8 cellular contexts compared by ENCODE assay signal in the genomic region with DNA sequence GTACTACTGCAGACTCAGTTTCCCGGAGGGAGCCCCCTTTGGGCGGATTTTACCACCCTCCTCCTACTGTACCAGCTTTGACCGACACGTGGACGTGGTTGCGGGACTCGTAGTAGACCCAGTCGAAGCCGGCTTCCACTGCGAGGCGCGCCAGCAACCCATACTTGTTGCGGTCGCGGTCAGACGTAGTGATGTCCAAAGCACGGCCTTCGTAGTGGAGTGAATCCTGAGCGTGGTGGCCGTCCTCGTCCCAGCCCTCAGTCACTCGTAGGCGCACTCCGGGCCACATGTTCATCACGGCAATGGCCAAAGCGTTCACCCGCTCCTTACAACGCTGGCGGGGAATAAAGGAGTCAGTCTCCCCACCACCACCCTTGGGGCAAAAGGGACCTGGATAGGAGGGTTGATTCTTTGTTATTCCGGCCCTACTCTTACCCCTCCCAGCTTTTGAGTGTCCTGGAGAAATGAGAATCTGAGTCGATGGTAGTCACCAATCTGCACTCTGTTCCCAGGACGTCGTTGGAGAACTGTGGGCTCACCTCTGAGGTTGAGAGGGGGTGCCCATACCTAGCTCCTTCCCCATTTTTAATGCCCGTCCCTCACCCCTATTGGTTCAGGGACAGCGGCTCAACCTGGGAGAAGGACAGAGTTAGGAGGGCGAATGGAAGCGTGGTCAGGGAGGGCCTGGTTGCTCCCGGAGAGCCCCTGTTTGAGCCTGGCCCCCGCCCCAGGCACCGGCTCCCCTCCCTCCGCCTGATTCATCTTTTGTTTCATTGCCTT. TPM values are rescaled to one million over a fixed set of nuclear protein-coding genes. Genes with fewer than 3 reads are reported as not detected.
A peak's percentile ranks its signal among the peaks of the same experiment; 100 is the strongest.
DNase-seq lines count a peak whose midpoint lies in the region; ATAC-seq and TF ChIP-seq lines count a peak whose summit lies in the region.

No MANE protein-coding gene starts in this region.

- H3K4me1 ChIP-seq in left ventricle myocardium inferior (peaks cover 75% of the 10 kb centered on the region), right cardiac atrium (ENCODE audit: control insufficient read depth, insufficient read depth, low read length) (peaks cover 16% of the 10 kb centered on the region), tibial nerve (peaks cover 2 to 88% (median 58%) of the 10 kb centered on the region in 4 donors), tibial artery (peaks cover 0 to 58% (median 52%) of the 10 kb centered on the region in 4 donors)

- no peaks in the 10 kb centered on the region for H3K9me3 Mint-ChIP-seq in mesothelial cell of epicardium

- H3K27me3 Mint-ChIP-seq in mesothelial cell of epicardium (ENCODE audit: low read depth), result peaks cover 92% of the 10 kb centered on the region

- 49% methylated on average over 41 of the region's 41 CpGs for WGBS in right cardiac atrium
- 34 to 35% methylated on average over 25 to 41 of the region's 41 CpGs for WGBS in tibial nerve, 2 donors

- H3K27me3 ChIP-seq in left ventricle myocardium inferior (ENCODE audit: low read depth) (peaks cover 64% of the 10 kb centered on the region), right cardiac atrium (ENCODE audit: control insufficient read depth, insufficient read depth) (no peaks in the 10 kb centered on the region), tibial nerve (peaks cover 0 to 50% of the 10 kb centered on the region in 2 donors), tibial artery (peaks cover 0 to 64% of the 10 kb centered on the region in 2 donors)

- TF ChIP-seq EP300 in tibial nerve (IDR thresholded peaks at IDR 0.05), result no peak

- H3K9me3 ChIP-seq in left ventricle myocardium inferior (replicated peaks), result no peaks in the 10 kb centered on the region
- H3K9me3 ChIP-seq in right cardiac atrium (ENCODE audit: control insufficient read depth, low read length), result no peaks in the 10 kb centered on the region
- H3K9me3 ChIP-seq in tibial nerve, result no peaks in the 10 kb centered on the region
- no peaks in the 10 kb centered on the region for H3K9me3 ChIP-seq in tibial artery

- intact Hi-C loops in left ventricle myocardium inferior (cut with micrococcal nuclease) (no loop called here), right cardiac atrium (cut with DNase I) (no loop called here), tibial artery (cut with DNase I; ENCODE audit: low total_unique reads) (no loop called here)

- H3K36me3 ChIP-seq in left ventricle myocardium inferior (peaks cover 7% of the 10 kb centered on the region), tibial nerve (peaks cover 0 to 4% (median 0%) of the 10 kb centered on the region in 3 donors), tibial artery (peaks cover 0 to 4% (median 0%) of the 10 kb centered on the region in 3 donors)

- in situ Hi-C loops in astrocyte of the cerebellum (cut with HindIII; ENCODE audit: low sequenced_read_pairs), result no loop called here

- TF ChIP-seq CTCF in left ventricle myocardium inferior (IDR thresholded peaks at IDR 0.05; ENCODE audit: borderline replicate concordance), result no peak
- TF ChIP-seq CTCF in astrocyte of the cerebellum (IDR thresholded peaks at IDR 0.05; ENCODE audit: low read depth, low read length, missing control alignments), result no peak
- TF ChIP-seq CTCF in mesothelial cell of epicardium (IDR thresholded peaks at IDR 0.05; ENCODE audit: unreplicated experiment), result no peak
- no peak for TF ChIP-seq CTCF in tibial nerve (IDR thresholded peaks at IDR 0.05)
- TF ChIP-seq CTCF in tibial artery (IDR thresholded peaks at IDR 0.05), result no peak

- peaks cover 9% of the 10 kb centered on the region for H3K36me3 Mint-ChIP-seq in mesothelial cell of epicardium

- H3K27ac Mint-ChIP-seq in mesothelial cell of epicardium, result no peak overlapping the region

- TF ChIP-seq POLR2A in tibial nerve (IDR thresholded peaks at IDR 0.05), result no peak

- DNase-seq in left ventricle myocardium inferior (no peak), right cardiac atrium (no peak), astrocyte of the cerebellum (ENCODE audit: low read depth) (no peak), mesothelial cell of epicardium (ENCODE audit: low spot score in 2 of 2, unreplicated experiment in 2 of 2) (no peak), tibial nerve (ENCODE audit: low spot score in 2 of 2) (no peak), tibial artery (no peak)

- peak overlapping the region; percentile 59 for H3K4me3 ChIP-seq in left ventricle myocardium inferior
- H3K4me3 ChIP-seq in right cardiac atrium (ENCODE audit: low read length), result no peak overlapping the region
- peak overlapping the region; percentile 28 for H3K4me3 ChIP-seq in astrocyte of the cerebellum (ENCODE audit: low read depth, low read length)
- H3K4me3 ChIP-seq in tibial nerve, result peak overlapping the region; percentile 30 to 65 (median 42)
- H3K4me3 ChIP-seq in tibial artery, result no peak overlapping the region

- peaks cover 34% of the 10 kb centered on the region for H3K4me1 Mint-ChIP-seq in mesothelial cell of epicardium

- peak overlapping the region; percentile 13 for H3K4me3 Mint-ChIP-seq in mesothelial cell of epicardium

- H3K27ac ChIP-seq in left ventricle myocardium inferior (replicated peaks), result peak overlapping the region; percentile 4
- H3K27ac ChIP-seq in right cardiac atrium (ENCODE audit: low read length), result no peak overlapping the region
- H3K27ac ChIP-seq in tibial nerve, result peak overlapping the region; percentile 63 to 94 (median 82)
- H3K27ac ChIP-seq in tibial artery, result no peak overlapping the region

- ATAC-seq in right cardiac atrium (no peak), GM18873 (IDR thresholded peaks at IDR 0.05; ENCODE audit: low FRiP score, unreplicated experiment) (no peak), GM18517 (IDR thresholded peaks at IDR 0.05; ENCODE audit: unreplicated experiment) (no peak)

RNA-seq across cellular contexts. Expression of a gene that starts 3.4 kb away (rescaled TPM):
- total RNA-seq in left ventricle myocardium inferior, result 0.41 TPM
- total RNA-seq in right cardiac atrium, result 1 to 10 TPM in 1 of 4 donors, under 1 TPM in 3; 0.35 to 1.7 (median 0.68) TPM
- polyA plus RNA-seq in right cardiac atrium, result 0.54 TPM
- total RNA-seq in mesothelial cell of epicardium, result 0.38 to 0.63 TPM (median 0.49 TPM) in 3 replicates
- total RNA-seq in tibial nerve, result 10 to 100 TPM; 55.5 to 94.7 (median 60.1) TPM

RNA-seq across cellular contexts. Expression of a gene that starts 19.4 kb away (rescaled TPM):
- total RNA-seq in left ventricle myocardium inferior (27.5 TPM), right cardiac atrium (10 to 100 TPM; 26.7 to 45.3 (median 34.6) TPM), mesothelial cell of epicardium (142 to 160 TPM (median 149 TPM) in 3 replicates), tibial nerve (10 to 100 TPM; 50.3 to 97.5 (median 73.0) TPM)
- 25.6 TPM for polyA plus RNA-seq in right cardiac atrium

RNA-seq across cellular contexts. Expression of a gene that starts 21.5 kb away (rescaled TPM):
- total RNA-seq in left ventricle myocardium inferior (not detected), right cardiac atrium (under 1 TPM in 2 of 4 donors, not detected in 2; 0.21 to 0.31 TPM), mesothelial cell of epicardium (0.43 to 0.60 TPM (median 0.53 TPM) in 3 replicates), tibial nerve (1 to 10 TPM in 2 of 4 donors, not detected in 2; 1.1 to 4.3 TPM)
- 0.59 TPM for polyA plus RNA-seq in right cardiac atrium

RNA-seq across cellular contexts. Expression of a gene that starts 30.7 kb away (rescaled TPM):
- total RNA-seq in left ventricle myocardium inferior, result 38.5 TPM
- 10 to 100 TPM; 38.8 to 53.5 (median 46.2) TPM for total RNA-seq in right cardiac atrium
- 43.1 TPM for polyA plus RNA-seq in right cardiac atrium
- 125 to 137 TPM (median 136 TPM) in 3 replicates for total RNA-seq in mesothelial cell of epicardium
- 100 to 1,000 TPM in 1 of 4 donors, 10 to 100 TPM in 3; 53.5 to 102 (median 76.9) TPM for total RNA-seq in tibial nerve

RNA-seq across cellular contexts. Expression of a gene that starts 39.9 kb away (rescaled TPM):
- total RNA-seq in left ventricle myocardium inferior (318 TPM), right cardiac atrium (100 to 1,000 TPM; 170 to 515 (median 413) TPM), mesothelial cell of epicardium (745 to 765 TPM (median 754 TPM) in 3 replicates), tibial nerve (100 to 1,000 TPM; 516 to 967 (median 709) TPM)
- polyA plus RNA-seq in right cardiac atrium, result 395 TPM

Comparison
In these comparisons a context has a peak if more than half of its experiments do, and no peak if none do; other contexts are left out.
1. H3K27ac ChIP-seq: peak in left ventricle myocardium inferior (single experiment) and tibial nerve (4 of 4); none in right cardiac atrium (single experiment) and tibial artery (0 of 2).
2. H3K4me3 ChIP-seq: peak in left ventricle myocardium inferior (single experiment), astrocyte of the cerebellum (single experiment) and tibial nerve (4 of 4); none in right cardiac atrium (single experiment) and tibial artery (0 of 2).
3. RNA of a gene that starts 3.4 kb away (total RNA-seq): 55.5 to 94.7 TPM in tibial nerve; 0.35 to 1.7 TPM in right cardiac atrium, 0.38 to 0.63 TPM in mesothelial cell of epicardium and 0.41 TPM in left ventricle myocardium inferior (single experiment); every median in the first group is over 10 times any median in the second.